ENCODE assay signal across 33 cellular contexts in genomic region chr5:55081541-55081940, GRCh38. TPM values are rescaled to one million over a fixed set of nuclear protein-coding genes. Genes with fewer than 3 reads are reported as not detected.
"Had no signal": no experiment of that assay in that cellular context is flagged by ENCODE, and none has a peak within 500 bp of the region (broad histone marks: within the 10 kb centered on the region; RNA-seq: fewer than 3 reads in every experiment).

No MANE protein-coding gene starts in this region.

- H3K27ac ChIP-seq: adrenal gland, body of pancreas, breast epithelium, KMS-11, PC-9, RWPE1 had no signal

- H3K27me3 ChIP-seq: body of pancreas, breast epithelium had no signal

- H3K9ac ChIP-seq: KMS-11 had no signal

- H3K4me1 ChIP-seq: adrenal gland, body of pancreas, breast epithelium had no signal

- H3K4me3 ChIP-seq: adrenal gland, body of pancreas, breast epithelium, PC-9 had no signal

- H3K27ac Mint-ChIP-seq: activated CD4-positive, alpha-beta T cell treated with anti-CD3 and anti-CD28 coated beads for 36 hours; activated CD4-positive, alpha-beta T cell treated with anti-CD3 and anti-CD28 coated beads, Interleukin-2, amount 10 ng/mL, durations not matched to agents 7 days and 5 days; activated CD8-positive, alpha-beta T cell treated with anti-CD3 and anti-CD28 coated beads, Interleukin-2, amount 10 ng/mL, durations not matched to agents 7 days and 5 days; activated naive CD4-positive, alpha-beta T cell treated with anti-CD3 and anti-CD28 coated beads for 36 hours; activated naive CD4-positive, alpha-beta T cell treated with anti-CD3 and anti-CD28 coated beads, Interleukin-2, amount 50 U/mL, for 72 hours; activated T-helper 1 cell treated with anti-CD3 and anti-CD28 coated beads, Interleukin-12 subunit alpha, Interleukin-12 subunit beta, Interleukin-2, Interleukin-4 antibody, amounts not matched to agents 30 ng/mL and 10 ng/mL and 1 ng/mL, durations not matched to agents 14 hours and 24 hours and 36 hours; T-helper 1 cell treated with Interleukin-12 subunit alpha and Interleukin-12 subunit beta and Interleukin-4 antibody, amounts not matched to agents 30 μg/mL and 1 μg/mL, for 36 hours; T-helper 2 cell treated with Interferon-gamma antibody and Interleukin-4, amounts not matched to agents 5 μg/mL and 100 μg/mL, for 36 hours had no signal

- H3K9me3 ChIP-seq: adrenal gland had no signal

- ATAC-seq: activated CD4-positive, alpha-beta T cell treated with anti-CD3 and anti-CD28 coated beads for 36 hours; activated CD8-positive, alpha-beta T cell treated with anti-CD3 and anti-CD28 coated beads, Interleukin-2, amount 10 ng/mL, durations not matched to agents 7 days and 5 days; activated naive CD4-positive, alpha-beta T cell treated with anti-CD3 and anti-CD28 coated beads, Interleukin-2, amount 50 U/mL, for 72 hours; activated T-cell treated with anti-CD3 and anti-CD28 coated beads, Interleukin-2, amount 50 U/mL, for 4 hours; body of pancreas; Right ventricle myocardium inferior had no signal

- DNase-seq: activated CD4-positive, alpha-beta T cell treated with anti-CD3 and anti-CD28 coated beads for 36 hours; activated CD4-positive, alpha-beta T cell treated with anti-CD3 and anti-CD28 coated beads, Interleukin-2, amount 10 ng/mL, durations not matched to agents 7 days and 5 days; activated CD4-positive, alpha-beta T cell treated with anti-CD3 and anti-CD28 coated beads, Interleukin-2, amount 50 U/mL, for 48 hours; activated CD8-positive, alpha-beta T cell treated with anti-CD3 and anti-CD28 coated beads, Interleukin-2, amount 10 ng/mL, durations not matched to agents 7 days and 5 days; activated gamma-delta T cell treated with Interleukin-2 at 50 U/mL for 16 hours; activated naive CD4-positive, alpha-beta T cell treated with anti-CD3 and anti-CD28 coated beads for 36 hours; activated T-cell treated with anti-CD3 and anti-CD28 coated beads, Interleukin-2, amount 50 U/mL, for 4 hours; adrenal gland; body of pancreas; MM.1S; MV-4-11; NCI-H1092; NCI-H1436 treated with DMSO at 0.1 percent for 48 hours; NCI-H1694 treated with DMSO at 0.1 percent for 48 hours; NCI-H2029; NCI-H345; NCI-H524 treated with DMSO at 0.1 percent for 48 hours; NCI-H748 treated with DMSO at 0.1 percent for 48 hours; NK-92 treated with Interleukin-12 subunit alpha and Interleukin-12 subunit beta, amount 100 ng/mL, for 24 hours; PC-9; SIG-M5 had no signal

- H3K4me1 Mint-ChIP-seq: activated CD4-positive, alpha-beta T cell treated with anti-CD3 and anti-CD28 coated beads for 36 hours had no signal

- H3K36me3 ChIP-seq: adrenal gland, breast epithelium had no signal

- H3K4me3 Mint-ChIP-seq: activated CD4-positive, alpha-beta T cell treated with anti-CD3 and anti-CD28 coated beads for 36 hours; activated CD4-positive, alpha-beta T cell treated with anti-CD3 and anti-CD28 coated beads, Interleukin-2, amount 10 ng/mL, durations not matched to agents 7 days and 5 days; activated CD8-positive, alpha-beta T cell treated with anti-CD3 and anti-CD28 coated beads, Interleukin-2, amount 10 ng/mL, durations not matched to agents 7 days and 5 days; activated naive CD4-positive, alpha-beta T cell treated with anti-CD3 and anti-CD28 coated beads for 36 hours; activated T-cell treated with anti-CD3 and anti-CD28 coated beads, Interleukin-2, amount 50 U/mL, for 4 hours; activated T-helper 1 cell treated with anti-CD3 and anti-CD28 coated beads, Interleukin-12 subunit alpha, Interleukin-12 subunit beta, Interleukin-2, Interleukin-4 antibody, amounts not matched to agents 30 ng/mL and 10 ng/mL and 1 ng/mL, durations not matched to agents 14 hours and 24 hours and 36 hours; T-helper 1 cell treated with Interleukin-12 subunit alpha and Interleukin-12 subunit beta and Interleukin-4 antibody, amounts not matched to agents 30 μg/mL and 1 μg/mL, for 36 hours; T-helper 2 cell treated with Interferon-gamma antibody and Interleukin-4, amounts not matched to agents 5 μg/mL and 100 μg/mL, for 36 hours had no signal

RNA-seq across cellular contexts. Expression of gene GZMA, which starts 20.9 kb away (rescaled TPM):
- total RNA-seq: body of pancreas, LHCN-M2, NCI-H460, OCI-LY7, PC-9 had no signal

RNA-seq across cellular contexts. Expression of gene GZMK, which starts 57.5 kb away (rescaled TPM):
- total RNA-seq: activated CD4-positive, alpha-beta T cell treated with anti-CD3 and anti-CD28 coated beads for 36 hours; activated naive CD4-positive, alpha-beta T cell treated with anti-CD3 and anti-CD28 coated beads for 36 hours; astrocyte; LHCN-M2; NCI-H460; OCI-LY7; PC-9 had no signal
